Comparison of ENCODE assay signal across 12 cellular contexts in the genomic region with DNA sequence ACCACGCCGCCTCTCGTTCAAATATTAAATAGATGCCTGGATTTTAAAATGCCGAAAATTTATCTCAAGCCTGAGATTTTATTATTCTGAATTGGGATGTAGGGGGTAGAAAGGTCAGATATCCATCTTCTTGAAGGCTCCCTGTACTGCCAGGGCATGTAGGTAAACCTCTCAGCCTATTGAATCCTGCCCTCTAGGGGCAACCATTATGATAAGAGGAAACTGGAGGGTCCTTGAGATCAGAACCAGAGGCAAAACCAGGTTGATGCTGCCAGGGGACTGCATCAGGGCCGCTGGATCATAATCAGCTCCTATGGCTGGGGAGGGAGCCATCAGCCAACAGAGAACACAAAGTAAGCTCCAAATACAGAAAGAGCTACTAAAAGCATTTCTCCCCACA.
A peak's percentile ranks its signal among the peaks of the same experiment; 100 is the strongest.
DNase-seq lines count a peak whose midpoint lies in the region; ATAC-seq and TF ChIP-seq lines count a peak whose summit lies in the region.
"Had no signal": no experiment of that assay in that cellular context is flagged by ENCODE, and none has a peak within 500 bp of the region (broad histone marks: within the 10 kb centered on the region; RNA-seq: fewer than 3 reads in every experiment).

No MANE protein-coding gene starts in this region.

- CTCF ChIA-PET in WTC11 (lab: Charles Lee) = interaction anchor here (0.6 to 4.8 kb wide), 13 partner anchors 13 to 152 kb away, joined by 3 to 44 read pairs (median 4); no protein-coding TSS in a partner anchor

- ATAC-seq in WTC11 = peak; percentile 92

- POLR2A ChIA-PET in WTC11 (lab: Charles Lee) = no interaction called here

- H3K4me3 Mint-ChIP-seq in WTC11 (no peak overlapping the region), nephron progenitor cell (no peak overlapping the region), endothelial cell (ENCODE audit: unreplicated experiment) (no peak overlapping the region)
- H3K4me3 Mint-ChIP-seq: activated CD4-positive, alpha-beta memory T cell treated with anti-CD3 and anti-CD28 coated beads, Interleukin-2, amount 10 ng/mL, durations not matched to agents 7 days and 5 days had no signal

- H3K27me3 Mint-ChIP-seq in WTC11 (ENCODE audit: low read depth) = no peaks in the 10 kb centered on the region; the same call in 1 of the 2 replicates
- peaks cover 8% of the 10 kb centered on the region for H3K27me3 Mint-ChIP-seq in nephron progenitor cell (ENCODE audit: low read depth, poor library complexity)
- no peaks in the 10 kb centered on the region for H3K27me3 Mint-ChIP-seq in endothelial cell (ENCODE audit: unreplicated experiment)
- H3K27me3 Mint-ChIP-seq: activated CD4-positive, alpha-beta memory T cell treated with anti-CD3 and anti-CD28 coated beads, Interleukin-2, amount 10 ng/mL, durations not matched to agents 7 days and 5 days had no signal

- DNase-seq in NCI-H2107 (lab: John Stamatoyannopoulos, UW) (peak; percentile 19), NCI-H2107 treated with DMSO at 0.1 percent for 48 hours (lab: John Stamatoyannopoulos, UW; ENCODE audit: unreplicated experiment) (no peak), NCI-H128 (lab: John Stamatoyannopoulos, UW; ENCODE audit: unreplicated experiment) (peak; percentile 25), WTC11 (ENCODE audit: low spot score) (no peak), nephron progenitor cell (no peak), endothelial cell (ENCODE audit: low spot score) (no peak), T-helper 2 cell (no peak), retina (no peak)
- DNase-seq: activated CD4-positive, alpha-beta memory T cell treated with anti-CD3 and anti-CD28 coated beads, Interleukin-2, amount 10 ng/mL, durations not matched to agents 7 days and 5 days; HCEC 1CT; NCI-H187 treated with DMSO at 0.1 percent for 48 hours; spleen had no signal

- H3K9me3 Mint-ChIP-seq in WTC11 (no peaks in the 10 kb centered on the region), nephron progenitor cell (no peaks in the 10 kb centered on the region), endothelial cell (ENCODE audit: unreplicated experiment) (no peaks in the 10 kb centered on the region)
- H3K9me3 Mint-ChIP-seq: activated CD4-positive, alpha-beta memory T cell treated with anti-CD3 and anti-CD28 coated beads, Interleukin-2, amount 10 ng/mL, durations not matched to agents 7 days and 5 days had no signal

- peaks cover 8% of the 10 kb centered on the region for H3K4me1 Mint-ChIP-seq in WTC11
- no peaks in the 10 kb centered on the region for H3K4me1 Mint-ChIP-seq in nephron progenitor cell
- no peaks in the 10 kb centered on the region for H3K4me1 Mint-ChIP-seq in endothelial cell (ENCODE audit: unreplicated experiment)
- H3K4me1 Mint-ChIP-seq: activated CD4-positive, alpha-beta memory T cell treated with anti-CD3 and anti-CD28 coated beads, Interleukin-2, amount 10 ng/mL, durations not matched to agents 7 days and 5 days had no signal

- TF ChIP-seq CTCF in WTC11 (IDR thresholded peaks at IDR 0.05) (no peak), nephron progenitor cell (IDR thresholded peaks at IDR 0.05) (peak; percentile 24), endothelial cell (IDR thresholded peaks at IDR 0.05; ENCODE audit: unreplicated experiment) (no peak)

- no peak overlapping the region for H3K27ac Mint-ChIP-seq in WTC11
- no peak overlapping the region for H3K27ac Mint-ChIP-seq in nephron progenitor cell
- no peak overlapping the region for H3K27ac Mint-ChIP-seq in endothelial cell (ENCODE audit: unreplicated experiment)
- H3K27ac Mint-ChIP-seq: activated CD4-positive, alpha-beta memory T cell treated with anti-CD3 and anti-CD28 coated beads, Interleukin-2, amount 10 ng/mL, durations not matched to agents 7 days and 5 days had no signal

- H3K36me3 Mint-ChIP-seq in WTC11 (no peaks in the 10 kb centered on the region), nephron progenitor cell (ENCODE audit: low read depth) (no peaks in the 10 kb centered on the region), endothelial cell (ENCODE audit: low read depth, unreplicated experiment) (no peaks in the 10 kb centered on the region)

TF ChIP-seq in WTC11, 78 proteins besides CTCF, POLR2A, EP300 and RAD21:
- TF ChIP-seq RELA (CRISPR knock-in tag; IDR thresholded peaks at IDR 0.05; ENCODE audit: borderline replicate concordance) (no peak), TEAD1 (CRISPR knock-in tag; IDR thresholded peaks at IDR 0.05) (no peak), NFYB (CRISPR knock-in tag; conservative IDR thresholded peaks at IDR 0.05; ENCODE audit: low read depth) (no peak)
TF ChIP-seq in WTC11: peak in this region for 0.

Comparison
In these comparisons a context has a peak if more than half of its experiments do, and no peak if none do; other contexts are left out.
1. DNase-seq: peak in NCI-H2107 (single experiment) and NCI-H128 (single experiment); none in NCI-H2107 treated with DMSO at 0.1 percent for 48 hours (single experiment), WTC11 (single experiment), nephron progenitor cell (single experiment), endothelial cell (single experiment), T-helper 2 cell (0 of 5) and retina (single experiment).